8 cellular contexts compared by ENCODE assay signal in genomic region chr17:42276359-42276608, GRCh38. TPM values are rescaled to one million over a fixed set of nuclear protein-coding genes. Genes with fewer than 3 reads are reported as not detected.
A peak's percentile ranks its signal among the peaks of the same experiment; 100 is the strongest.
DNase-seq lines count a peak whose midpoint lies in the region; FAIRE-seq and TF ChIP-seq lines count a peak whose summit lies in the region.

TSS of gene STAT5B (minus strand) at chr17:42276391. CDS start at chr17:42232127, 44,264 bp downstream.

- H3K36me3 ChIP-seq in SK-N-MC (ENCODE audit: insufficient read depth, low read length), result no peaks in the 10 kb centered on the region

- H3K27ac ChIP-seq in HL-60 (replicated peaks), result peak within 1 kb of the TSS; percentile 61
- H3K27ac ChIP-seq in SK-N-MC, result no peak within 1 kb of the TSS

- no peak for TF ChIP-seq CTCF in HL-60 (IDR thresholded peaks at IDR 0.05; ENCODE audit: insufficient read depth, low read length)
- TF ChIP-seq CTCF in glutamatergic neuron (IDR thresholded peaks at IDR 0.05; ENCODE audit: partially characterized antibody, unreplicated experiment), result no peak

- H3K4me3 Mint-ChIP-seq in activated naive CD8-positive, alpha-beta T cell, result peak within 1 kb of the TSS; percentile 98
- peak within 1 kb of the TSS; percentile 97 for H3K4me3 Mint-ChIP-seq in glutamatergic neuron (ENCODE audit: unreplicated experiment)

- H3K9me3 ChIP-seq in SK-N-MC (ENCODE audit: low read depth, low read length), result no peaks in the 10 kb centered on the region

- FAIRE-seq in urothelium cell line (lab: Jason Lieb, UNC), result peak; percentile 13

- TF ChIP-seq POLR2A in GM18951 (IDR thresholded peaks at IDR 0.05; ENCODE audit: extremely low read depth, insufficient read depth, insufficient read length), result peak; percentile 83

- DNase-seq in Ammon's horn (ENCODE audit: low spot score) (peak; percentile 67), HL-60 (ENCODE audit: low read depth in 1 of 2, low spot score in 1 of 2) (peak; percentile 41 to 60), SK-N-MC (ENCODE audit: low read depth, low spot score) (no peak), glutamatergic neuron (peak; percentile 69), occipital lobe (lab: John Stamatoyannopoulos, UW) (peak; percentile 49), urothelium cell line (ENCODE audit: low spot score) (peak; percentile 95)

- H3K27me3 ChIP-seq in HL-60 (ENCODE audit: insufficient read depth, poor library complexity, severe bottlenecking), result no peaks in the 10 kb centered on the region

- peak within 1 kb of the TSS; percentile 84 for H3K9ac ChIP-seq in SK-N-MC (ENCODE audit: insufficient read length)

- in situ Hi-C loops in GM18951 (cut with MboI; ENCODE audit: low sequenced_read_pairs, unreplicated experiment), result no loop called here

- H3K27me3 Mint-ChIP-seq in activated naive CD8-positive, alpha-beta T cell, result no peaks in the 10 kb centered on the region
- peaks cover 16% of the 10 kb centered on the region for H3K27me3 Mint-ChIP-seq in glutamatergic neuron (ENCODE audit: unreplicated experiment)

- peak within 1 kb of the TSS; percentile 99 for H3K27ac Mint-ChIP-seq in activated naive CD8-positive, alpha-beta T cell
- H3K27ac Mint-ChIP-seq in glutamatergic neuron (ENCODE audit: unreplicated experiment), result peak within 1 kb of the TSS; percentile 93

- peaks cover 3% of the 10 kb centered on the region for H3K36me3 Mint-ChIP-seq in activated naive CD8-positive, alpha-beta T cell
- H3K36me3 Mint-ChIP-seq in glutamatergic neuron (ENCODE audit: unreplicated experiment), result peaks cover 4% of the 10 kb centered on the region

- H3K4me1 Mint-ChIP-seq in activated naive CD8-positive, alpha-beta T cell (ENCODE audit: low read depth), result peaks cover 55% of the 10 kb centered on the region
- peaks cover 24% of the 10 kb centered on the region for H3K4me1 Mint-ChIP-seq in glutamatergic neuron (ENCODE audit: low read depth, unreplicated experiment)

- H3K4me3 ChIP-seq in HL-60 (replicated peaks; ENCODE audit: insufficient read depth, low read length) (peak within 1 kb of the TSS; percentile 93), SK-N-MC (peak within 1 kb of the TSS; percentile 89)

- H3K9me3 Mint-ChIP-seq in activated naive CD8-positive, alpha-beta T cell (ENCODE audit: low read depth), result no peaks in the 10 kb centered on the region
- peaks cover 8% of the 10 kb centered on the region for H3K9me3 Mint-ChIP-seq in glutamatergic neuron (ENCODE audit: unreplicated experiment)

RNA-seq across cellular contexts. Expression of gene STAT5B, which starts in this region (rescaled TPM):
- total RNA-seq in glutamatergic neuron (ENCODE audit: unreplicated experiment) (31.9 TPM), occipital lobe (20.7 TPM)
